ENCODE assay signal across 8 cellular contexts in the genomic region with DNA sequence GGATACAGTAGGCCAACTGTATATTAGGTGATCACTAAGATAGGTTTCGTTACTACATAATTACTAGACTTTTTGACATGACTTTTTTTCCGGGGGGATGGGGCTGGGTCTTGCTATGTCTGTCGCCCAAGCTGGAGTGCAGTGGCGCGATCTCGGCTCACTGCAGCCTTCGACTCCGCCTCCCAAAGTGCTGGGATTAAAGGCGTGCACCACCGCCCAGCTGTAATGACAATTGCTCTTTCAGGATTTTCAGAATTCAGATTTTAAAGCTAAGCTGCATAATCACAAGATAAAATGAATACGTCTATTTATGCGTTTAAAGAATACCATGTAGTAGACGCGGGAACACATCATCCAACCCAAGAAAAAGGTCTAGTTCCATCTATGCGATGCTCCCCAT. TPM values are rescaled to one million over a fixed set of nuclear protein-coding genes. Genes with fewer than 3 reads are reported as not detected.
DNase-seq lines count a peak whose midpoint lies in the region; ATAC-seq and TF ChIP-seq lines count a peak whose summit lies in the region.

No MANE protein-coding gene starts in this region.

- intact Hi-C loops in stomach (cut with DNase I; ENCODE audit: low total_unique reads) = loop anchor here (10.0 kb wide), 1 partner anchor 53 kb away; no protein-coding TSS in a partner anchor

- DNase-seq in activated T-cell treated with anti-CD3 and anti-CD28 coated beads, Interleukin-2, amount 50 U/mL, for 24 hours = no peak
- DNase-seq in activated T-cell treated with anti-CD3 and anti-CD28 coated beads, Interleukin-2, amount 50 U/mL, for 1 hour = no peak
- DNase-seq in stomach (no peak), medulla oblongata (ENCODE audit: extremely low spot score) (no peak)
- DNase-seq in stimulated activated naive CD4-positive, alpha-beta T cell treated with Interleukin-2 at 50 U/mL for 16 hours (lab: John Stamatoyannopoulos, UW) = no peak

- no peak for TF ChIP-seq POLR2A in stomach (IDR thresholded peaks at IDR 0.05)

- peak overlapping the region; percentile 99 for H3K27ac Mint-ChIP-seq in activated T-cell treated with anti-CD3 and anti-CD28 coated beads, Interleukin-2, amount 50 U/mL, for 24 hours
- H3K27ac Mint-ChIP-seq in activated T-helper 17 cell treated with anti-CD3 and anti-CD28 coated beads, Interleukin-2, amount 50 U/mL, for 72 hours = peak overlapping the region; percentile 99

- H3K4me1 ChIP-seq in iPS-20b (ENCODE audit: insufficient read depth, low read length) (peaks cover 3% of the 10 kb centered on the region; the same call in 1 of the 2 replicates), stomach (peaks cover 17 to 70% (median 49%) of the 10 kb centered on the region in 4 donors)

- H3K36me3 ChIP-seq in iPS-20b (ENCODE audit: insufficient read depth, low read depth, low read length) (peaks cover 52% of the 10 kb centered on the region), stomach (peaks cover 0 to 29% (median 24%) of the 10 kb centered on the region in 4 donors)

- H3K27me3 ChIP-seq in iPS-20b (ENCODE audit: insufficient read depth, low read length) = no peaks in the 10 kb centered on the region
- H3K27me3 ChIP-seq in stomach = no peaks in the 10 kb centered on the region

- TF ChIP-seq CTCF in stomach (IDR thresholded peaks at IDR 0.05) = no peak

- H3K27ac ChIP-seq in iPS-20b (ENCODE audit: low read length) (no peak overlapping the region), stomach (peak overlapping the region; percentile 90 to 100 (median 98))

- no peaks in the 10 kb centered on the region for H3K9me3 ChIP-seq in iPS-20b (ENCODE audit: insufficient read depth, low read depth, low read length)
- no peaks in the 10 kb centered on the region for H3K9me3 ChIP-seq in stomach

- no peaks in the 10 kb centered on the region for H3K27me3 Mint-ChIP-seq in activated T-cell treated with anti-CD3 and anti-CD28 coated beads, Interleukin-2, amount 50 U/mL, for 24 hours
- H3K27me3 Mint-ChIP-seq in activated T-helper 17 cell treated with anti-CD3 and anti-CD28 coated beads, Interleukin-2, amount 50 U/mL, for 72 hours = no peaks in the 10 kb centered on the region

- H3K9me3 Mint-ChIP-seq in activated T-cell treated with anti-CD3 and anti-CD28 coated beads, Interleukin-2, amount 50 U/mL, for 24 hours = no peaks in the 10 kb centered on the region
- no peaks in the 10 kb centered on the region for H3K9me3 Mint-ChIP-seq in activated T-helper 17 cell treated with anti-CD3 and anti-CD28 coated beads, Interleukin-2, amount 50 U/mL, for 72 hours

- peak overlapping the region; percentile 94 for H3K4me3 ChIP-seq in iPS-20b (ENCODE audit: low read length)
- peak overlapping the region; percentile 66 to 80 (median 74) for H3K4me3 ChIP-seq in stomach

- ATAC-seq in activated T-helper 17 cell treated with anti-CD3 and anti-CD28 coated beads, Interleukin-2, amount 50 U/mL, for 72 hours (replicated peaks) = no peak
- ATAC-seq in HG03571 (IDR thresholded peaks at IDR 0.05; ENCODE audit: unreplicated experiment) = no peak

- no peak for TF ChIP-seq EP300 in stomach (IDR thresholded peaks at IDR 0.05)

- peaks cover 84% of the 10 kb centered on the region for H3K36me3 Mint-ChIP-seq in activated T-cell treated with anti-CD3 and anti-CD28 coated beads, Interleukin-2, amount 50 U/mL, for 24 hours (ENCODE audit: low read depth)
- peaks cover 89% of the 10 kb centered on the region for H3K36me3 Mint-ChIP-seq in activated T-helper 17 cell treated with anti-CD3 and anti-CD28 coated beads, Interleukin-2, amount 50 U/mL, for 72 hours (ENCODE audit: low read depth)

- peak overlapping the region; percentile 95 for H3K4me3 Mint-ChIP-seq in activated T-cell treated with anti-CD3 and anti-CD28 coated beads, Interleukin-2, amount 50 U/mL, for 24 hours
- H3K4me3 Mint-ChIP-seq in activated T-helper 17 cell treated with anti-CD3 and anti-CD28 coated beads, Interleukin-2, amount 50 U/mL, for 72 hours = peak overlapping the region; percentile 97

- 1 to 4% (median 3%) methylated on average over 15 of the region's 15 CpGs for WGBS in stomach, 5 donors

- H3K4me1 Mint-ChIP-seq in activated T-cell treated with anti-CD3 and anti-CD28 coated beads, Interleukin-2, amount 50 U/mL, for 24 hours (ENCODE audit: low read depth) = peaks cover 68% of the 10 kb centered on the region
- H3K4me1 Mint-ChIP-seq in activated T-helper 17 cell treated with anti-CD3 and anti-CD28 coated beads, Interleukin-2, amount 50 U/mL, for 72 hours = peaks cover 40% of the 10 kb centered on the region

- H3K9ac ChIP-seq in iPS-20b (ENCODE audit: low read depth, low read length) = peak overlapping the region; percentile 87; the same call in 1 of the 2 replicates

RNA-seq across cellular contexts. Expression of gene IDI1, which starts 1.0 kb away (rescaled TPM):
- 10 to 100 TPM; 59.0 to 87.9 TPM for total RNA-seq in activated T-helper 17 cell treated with anti-CD3 and anti-CD28 coated beads, Interleukin-2, amount 50 U/mL, for 72 hours
- total RNA-seq in stomach = 10 to 100 TPM; 18.4 to 79.1 (median 21.6) TPM
- polyA plus RNA-seq in stomach = 10 to 100 TPM; 31.6 to 76.5 (median 54.7) TPM

RNA-seq across cellular contexts. Expression of gene WDR37, which starts 8.2 kb away (rescaled TPM):
- 10 to 100 TPM; 23.8 to 31.3 TPM for total RNA-seq in activated T-helper 17 cell treated with anti-CD3 and anti-CD28 coated beads, Interleukin-2, amount 50 U/mL, for 72 hours
- total RNA-seq in stomach = 100 to 1,000 TPM in 1 of 5 donors, 10 to 100 TPM in 4; 11.9 to 165 (median 18.0) TPM
- polyA plus RNA-seq in stomach = 1 to 10 TPM; 5.3 to 5.7 (median 5.3) TPM

RNA-seq across cellular contexts. Expression of gene IDI2, which starts 22.3 kb away (rescaled TPM):
- under 1 TPM in 1 of 2 donors, not detected in 1; 0.26 TPM for total RNA-seq in activated T-helper 17 cell treated with anti-CD3 and anti-CD28 coated beads, Interleukin-2, amount 50 U/mL, for 72 hours
- 1 to 10 TPM in 1 of 5 donors, not detected in 4; 2.9 TPM for total RNA-seq in stomach
- polyA plus RNA-seq in stomach = not detected

RNA-seq across cellular contexts. Expression of gene GTPBP4, which starts 59.7 kb away (rescaled TPM):
- total RNA-seq in activated T-helper 17 cell treated with anti-CD3 and anti-CD28 coated beads, Interleukin-2, amount 50 U/mL, for 72 hours = 100 to 1,000 TPM in 1 of 2 donors, 10 to 100 TPM in 1; 68.6 to 101 TPM
- total RNA-seq in stomach = 10 to 100 TPM in 4 of 5 donors, 1 to 10 TPM in 1; 8.8 to 61.7 (median 28.1) TPM
- 10 to 100 TPM; 13.3 to 17.4 (median 16.2) TPM for polyA plus RNA-seq in stomach
